ENCODE assay signal across 13 cellular contexts in the genomic region with DNA sequence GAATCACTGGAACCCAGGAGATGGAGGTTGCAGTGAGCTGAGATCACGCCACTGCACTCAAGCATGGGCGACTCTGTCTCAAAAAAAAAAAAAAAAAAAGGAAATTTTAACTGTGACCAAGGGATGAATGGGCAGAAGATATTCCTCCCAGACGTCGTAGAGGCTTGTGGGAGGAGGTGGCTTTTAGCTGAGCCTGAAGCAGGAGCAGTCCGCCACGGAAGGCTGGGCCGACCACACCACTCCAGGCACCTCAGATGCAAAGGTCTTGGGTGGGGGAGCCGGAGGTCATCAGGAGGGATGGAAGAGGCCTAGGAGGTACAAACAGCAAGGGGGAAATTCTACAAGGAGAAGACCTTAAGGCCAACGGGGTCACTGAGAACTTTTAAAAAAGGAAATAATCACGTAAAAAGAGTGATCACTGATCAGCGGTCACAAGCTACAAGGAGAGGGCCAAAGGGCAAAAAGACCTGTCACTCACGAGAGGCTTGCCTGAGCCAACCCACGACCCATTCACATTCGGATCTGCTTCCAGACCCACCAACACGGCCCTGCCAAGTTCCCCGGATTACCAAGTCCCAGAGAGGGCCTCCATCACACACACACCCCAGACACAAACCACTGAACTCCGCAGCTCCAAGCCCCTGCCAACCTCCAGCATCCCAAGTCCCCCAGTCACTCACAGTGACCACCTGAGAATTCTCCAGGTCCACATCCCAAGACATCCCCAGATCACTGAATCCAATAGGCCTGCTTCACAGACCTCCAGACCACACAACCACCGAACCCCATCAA. TPM values are rescaled to one million over a fixed set of nuclear protein-coding genes. Genes with fewer than 3 reads are reported as not detected.
A peak's percentile ranks its signal among the peaks of the same experiment; 100 is the strongest.
DNase-seq lines count a peak whose midpoint lies in the region; ATAC-seq and TF ChIP-seq lines count a peak whose summit lies in the region.
"Had no signal": no experiment of that assay in that cellular context is flagged by ENCODE, and none has a peak within 500 bp of the region (broad histone marks: within the 10 kb centered on the region; RNA-seq: fewer than 3 reads in every experiment).

No MANE protein-coding gene starts in this region.

- POLR2A ChIA-PET in Caco-2 (lab: Charles Lee), result no interaction called here

- intact Hi-C loops in Caco-2 (cut with micrococcal nuclease; ENCODE audit: unreplicated experiment), result no loop called here

- no TSS peak for BruUV-seq in Caco-2 (replicated peaks; lab: Mats Ljungman, UMichigan)

- H3K9me3 ChIP-seq in Caco-2, result peaks cover 41% of the 10 kb centered on the region

- H3K9me3 Mint-ChIP-seq in Caco-2 (ENCODE audit: unreplicated experiment) (peaks cover 20% of the 10 kb centered on the region), nephron (peaks cover 60% of the 10 kb centered on the region), progenitor cell of endocrine pancreas (ENCODE audit: low read depth) (peaks cover 36% of the 10 kb centered on the region)
- peaks cover 33% of the 10 kb centered on the region for H3K9me3 Mint-ChIP-seq in activated naive CD8-positive, alpha-beta T cell treated with anti-CD3 and anti-CD28 coated beads, Interleukin-2, amount 50 U/mL, for 24 hours

- no peak overlapping the region for H3K4me3 ChIP-seq in Caco-2 (ENCODE audit: low read depth, low read length)

- ATAC-seq in activated naive CD8-positive, alpha-beta T cell treated with anti-CD3 and anti-CD28 coated beads, Interleukin-2, amount 50 U/mL, for 24 hours, result no peak
- ATAC-seq in GM19467 (IDR thresholded peaks at IDR 0.05; ENCODE audit: unreplicated experiment), result no peak
- ATAC-seq: CD8-positive, alpha-beta T cell had no signal

- H3K36me3 ChIP-seq in Caco-2 (ENCODE audit: control insufficient read depth, insufficient read depth, low read length), result no peaks in the 10 kb centered on the region

- no peak overlapping the region for H3K4me3 Mint-ChIP-seq in Caco-2 (ENCODE audit: unreplicated experiment)
- H3K4me3 Mint-ChIP-seq in nephron, result peak overlapping the region; percentile 24 to 60 (median 55)
- H3K4me3 Mint-ChIP-seq in progenitor cell of endocrine pancreas (ENCODE audit: low read depth), result no peak overlapping the region
- H3K4me3 Mint-ChIP-seq in activated naive CD8-positive, alpha-beta T cell treated with anti-CD3 and anti-CD28 coated beads, Interleukin-2, amount 50 U/mL, for 24 hours, result no peak overlapping the region
- H3K4me3 Mint-ChIP-seq: B cell; CD8-positive, alpha-beta T cell had no signal

- H3K4me1 Mint-ChIP-seq in Caco-2 (ENCODE audit: low read depth, unreplicated experiment) (peaks cover 11% of the 10 kb centered on the region), nephron (peaks cover 15% of the 10 kb centered on the region), progenitor cell of endocrine pancreas (ENCODE audit: low read depth) (peaks cover 13% of the 10 kb centered on the region)
- H3K4me1 Mint-ChIP-seq in activated naive CD8-positive, alpha-beta T cell treated with anti-CD3 and anti-CD28 coated beads, Interleukin-2, amount 50 U/mL, for 24 hours, result peaks cover 32% of the 10 kb centered on the region

- no peak for DNase-seq in Caco-2
- peak; percentile 36 for DNase-seq in ecto neural progenitor cell (ENCODE audit: low spot score)
- no peak for DNase-seq in progenitor cell of endocrine pancreas (ENCODE audit: low spot score, unreplicated experiment)
- no peak for DNase-seq in activated naive CD8-positive, alpha-beta T cell treated with anti-CD3 and anti-CD28 coated beads, Interleukin-2, amount 50 U/mL, for 24 hours
- DNase-seq in CD1c-positive myeloid dendritic cell (ENCODE audit: extremely low spot score), result no peak
- DNase-seq: CD8-positive, alpha-beta T cell; COR-L47; GF-D8; HCEC 1CT; HFFc6 had no signal

- no peaks in the 10 kb centered on the region for H3K27me3 Mint-ChIP-seq in Caco-2 (ENCODE audit: insufficient read depth, unreplicated experiment)
- H3K27me3 Mint-ChIP-seq in nephron (ENCODE audit: low read depth), result peaks cover 13% of the 10 kb centered on the region
- H3K27me3 Mint-ChIP-seq in progenitor cell of endocrine pancreas, result no peaks in the 10 kb centered on the region
- no peaks in the 10 kb centered on the region for H3K27me3 Mint-ChIP-seq in activated naive CD8-positive, alpha-beta T cell treated with anti-CD3 and anti-CD28 coated beads, Interleukin-2, amount 50 U/mL, for 24 hours
- H3K27me3 Mint-ChIP-seq: B cell had no signal

- no peaks in the 10 kb centered on the region for H3K4me1 ChIP-seq in Caco-2

- peak overlapping the region; percentile 48 for H3K27ac Mint-ChIP-seq in Caco-2 (ENCODE audit: unreplicated experiment)
- no peak overlapping the region for H3K27ac Mint-ChIP-seq in nephron
- H3K27ac Mint-ChIP-seq in progenitor cell of endocrine pancreas, result peak overlapping the region; percentile 80
- no peak overlapping the region for H3K27ac Mint-ChIP-seq in activated naive CD8-positive, alpha-beta T cell treated with anti-CD3 and anti-CD28 coated beads, Interleukin-2, amount 50 U/mL, for 24 hours
- H3K27ac Mint-ChIP-seq: B cell; CD8-positive, alpha-beta T cell; HFFc6 had no signal

- H3K36me3 Mint-ChIP-seq in Caco-2 (ENCODE audit: insufficient read depth, unreplicated experiment), result peaks cover 43% of the 10 kb centered on the region
- H3K36me3 Mint-ChIP-seq in nephron (ENCODE audit: low read depth), result peaks cover 45% of the 10 kb centered on the region
- peaks cover 51% of the 10 kb centered on the region for H3K36me3 Mint-ChIP-seq in progenitor cell of endocrine pancreas (ENCODE audit: insufficient read depth)
- peaks cover 40% of the 10 kb centered on the region for H3K36me3 Mint-ChIP-seq in activated naive CD8-positive, alpha-beta T cell treated with anti-CD3 and anti-CD28 coated beads, Interleukin-2, amount 50 U/mL, for 24 hours (ENCODE audit: low read depth)

- no peaks in the 10 kb centered on the region for H3K27me3 ChIP-seq in Caco-2 (replicated peaks; ENCODE audit: control insufficient read depth, insufficient read depth, low read length)

- TF ChIP-seq CTCF in Caco-2 (IDR thresholded peaks at IDR 0.05; ENCODE audit: insufficient read depth in 1 of 2, low read depth in 1 of 2, low read length in 1 of 2, severe bottlenecking in 1 of 2, unreplicated experiment in 1 of 2), result no peak
- TF ChIP-seq CTCF in nephron (IDR thresholded peaks at IDR 0.05; ENCODE audit: unreplicated experiment in 3 of 3), result no peak
- no peak for TF ChIP-seq CTCF in progenitor cell of endocrine pancreas (IDR thresholded peaks at IDR 0.05; ENCODE audit: unreplicated experiment)

- CTCF ChIA-PET in Caco-2 (lab: Charles Lee), result no interaction called here

RNA-seq across cellular contexts. Expression of gene ZNF605, which starts 3.5 kb away (rescaled TPM):
- total RNA-seq in Caco-2 (2022) (7.1 and 7.5 TPM in 2 replicates), progenitor cell of endocrine pancreas (28.7 and 28.8 TPM in 2 replicates)

RNA-seq across cellular contexts. Expression of gene ZNF26, which starts 33.6 kb away (rescaled TPM):
- total RNA-seq in Caco-2 (2022), result 15.0 and 17.8 TPM in 2 replicates
- 12.9 and 13.4 TPM in 2 replicates for total RNA-seq in progenitor cell of endocrine pancreas

Comparison
In these comparisons a context has a peak if more than half of its experiments do, and no peak if none do; other contexts are left out.
1. H3K27ac Mint-ChIP-seq: peak in Caco-2 (single experiment) and progenitor cell of endocrine pancreas (single experiment); none in nephron (0 of 3) and activated naive CD8-positive, alpha-beta T cell treated with anti-CD3 and anti-CD28 coated beads, Interleukin-2, amount 50 U/mL, for 24 hours (single experiment).
2. H3K4me3 Mint-ChIP-seq: peak in nephron (3 of 3); none in Caco-2 (single experiment), progenitor cell of endocrine pancreas (single experiment) and activated naive CD8-positive, alpha-beta T cell treated with anti-CD3 and anti-CD28 coated beads, Interleukin-2, amount 50 U/mL, for 24 hours (single experiment).